ENCODE assay signal across 37 cellular contexts in genomic region chr14:93669632-93670031, GRCh38.
A peak's percentile ranks its signal among the peaks of the same experiment; 100 is the strongest.
DNase-seq lines count a peak whose midpoint lies in the region; ATAC-seq, FAIRE-seq and TF ChIP-seq lines count a peak whose summit lies in the region.
"Had no signal": no experiment of that assay in that cellular context is flagged by ENCODE, and none has a peak within 500 bp of the region (broad histone marks: within the 10 kb centered on the region; RNA-seq: fewer than 3 reads in every experiment).

No MANE protein-coding gene starts in this region.

- H3K9ac ChIP-seq in HepG2 (ENCODE audit: insufficient read depth, low read depth, low read length): no peak overlapping the region
- no peak overlapping the region for H3K9ac ChIP-seq in endodermal cell (ENCODE audit: extremely low read depth, low read length, poor library complexity, severe bottlenecking)
- peak overlapping the region; percentile 18 for H3K9ac ChIP-seq in mesendoderm (ENCODE audit: low read length)
- H3K9ac ChIP-seq: BLaER1; BLaER1 treated with 17β-estradiol and CSF1 and Interleukin-3, amounts not matched to agents 10 nM and 100 nM had no signal

- peaks cover 36% of the 10 kb centered on the region for H3K9me3 Mint-ChIP-seq in endodermal cell

- FAIRE-seq in HepG2 (lab: Jason Lieb, UNC): peak; percentile 51
- FAIRE-seq: A204.1, A549, D721Med had no signal

- H3K4ac ChIP-seq in mesendoderm (ENCODE audit: low read depth, low read length): no peak overlapping the region

- H3K79me2 ChIP-seq in HepG2 (ENCODE audit: insufficient read depth, low read length) (no peaks in the 10 kb centered on the region), mesendoderm (ENCODE audit: control insufficient read depth, insufficient read depth, low read length) (no peaks in the 10 kb centered on the region)

- H3K4me3 ChIP-seq in HepG2 (replicated peaks in 1 of 3; ENCODE audit: insufficient read depth in 1 of 3, low read depth in 2 of 3, low read length in 3 of 3) (no peak overlapping the region), right lobe of liver (no peak overlapping the region), endodermal cell (ENCODE audit: low read length) (no peak overlapping the region), mesendoderm (ENCODE audit: low read length) (no peak overlapping the region), vagina (no peak overlapping the region)
- H3K4me3 ChIP-seq: A549; BLaER1; BLaER1 treated with 17β-estradiol and CSF1 and Interleukin-3, amounts not matched to agents 10 nM and 100 nM had no signal

- H3K79me1 ChIP-seq in mesendoderm (ENCODE audit: low read length): no peaks in the 10 kb centered on the region

- WGBS in HepG2 (ENCODE audit: low lambda C conversion rate): 22% methylated on average over 4 of the region's 4 CpGs
- 44% methylated on average over 4 of the region's 4 CpGs for WGBS in right lobe of liver (ENCODE audit: insufficient coverage, low coverage, low lambda C conversion rate, missing lambda C conversion rate)
- WGBS in endodermal cell (ENCODE audit: insufficient coverage in 1 of 2, insufficient read length in 1 of 2), 2 experiments: 62 to 85% methylated on average over 2 to 4 of the region's 4 CpGs
- no CpG with 5 or more reads among the region's 4 CpGs for WGBS in mesendoderm (ENCODE audit: extremely low coverage, insufficient coverage, low lambda C conversion rate)

- TF ChIP-seq CTCF in HepG2 (CRISPR knock-in tag; IDR thresholded peaks at IDR 0.05) (no peak), right lobe of liver (IDR thresholded peaks at IDR 0.05) (no peak), endodermal cell (conservative IDR thresholded peaks at IDR 0.05) (no peak), vagina (IDR thresholded peaks at IDR 0.05) (no peak)

- intact Hi-C loops in HepG2 (cut with micrococcal nuclease; ENCODE audit: unreplicated experiment) (no loop called here), right lobe of liver (cut with DNase I) (no loop called here), vagina (cut with DNase I) (no loop called here)

- H3K27ac Mint-ChIP-seq in endodermal cell: peak overlapping the region; percentile 20
- H3K27ac Mint-ChIP-seq: B cell; CD14-positive monocyte; CD4-positive, alpha-beta memory T cell; CD4-positive, alpha-beta T cell; CD4-positive, CD25-positive, alpha-beta regulatory T cell; CD8-positive, alpha-beta memory T cell; CD8-positive, alpha-beta T cell had no signal

- H3K4me3 Mint-ChIP-seq in endodermal cell: no peak overlapping the region
- H3K4me3 Mint-ChIP-seq: B cell; CD14-positive monocyte; CD4-positive, alpha-beta memory T cell; CD4-positive, alpha-beta T cell; CD4-positive, CD25-positive, alpha-beta regulatory T cell; CD8-positive, alpha-beta memory T cell; CD8-positive, alpha-beta T cell had no signal

- no peak overlapping the region for H3K23ac ChIP-seq in mesendoderm (ENCODE audit: low read length)

- no peaks in the 10 kb centered on the region for H4K20me1 ChIP-seq in HepG2 (ENCODE audit: insufficient read depth, low read length)
- H4K20me1 ChIP-seq: BLaER1; BLaER1 treated with 17β-estradiol and CSF1 and Interleukin-3, amounts not matched to agents 10 nM and 100 nM had no signal

- no peak for ATAC-seq in HepG2
- no peak for ATAC-seq in right lobe of liver
- ATAC-seq: A549; CD8-positive, alpha-beta T cell had no signal

- no peak overlapping the region for H2BK15ac ChIP-seq in mesendoderm (replicated peaks; ENCODE audit: low read depth)

- in situ Hi-C loops in HepG2 (cut with HindIII; ENCODE audit: extremely low pct_ligation_motif_present, low pct_unique_long_range_greater_than_20kb): no loop called here

- H3K36me3 Mint-ChIP-seq in endodermal cell (ENCODE audit: low read depth): peaks cover 15% of the 10 kb centered on the region
- H3K36me3 Mint-ChIP-seq: CD14-positive monocyte; CD4-positive, CD25-positive, alpha-beta regulatory T cell; CD8-positive, alpha-beta memory T cell; CD8-positive, alpha-beta T cell had no signal

- H4K5ac ChIP-seq in mesendoderm (ENCODE audit: low read length): no peak overlapping the region

- no peak overlapping the region for H2BK120ac ChIP-seq in mesendoderm (ENCODE audit: low read depth, low read length)

- H3K4me1 ChIP-seq in HepG2 (ENCODE audit: insufficient read depth, low read length) (peaks cover 8% of the 10 kb centered on the region; the same call in 1 of the 2 replicates), right lobe of liver (no peaks in the 10 kb centered on the region), endodermal cell (ENCODE audit: control insufficient read depth, insufficient read depth, low read length) (peaks cover 11% of the 10 kb centered on the region), mesendoderm (ENCODE audit: control insufficient read depth, low read depth, low read length) (no peaks in the 10 kb centered on the region), vagina (no peaks in the 10 kb centered on the region)
- H3K4me1 ChIP-seq: A549; BE2C; BLaER1; BLaER1 treated with 17β-estradiol and CSF1 and Interleukin-3, amounts not matched to agents 10 nM and 100 nM; Caco-2 had no signal

- no peak for TF ChIP-seq RAD21 in HepG2 (CRISPR knock-in tag; IDR thresholded peaks at IDR 0.05)

- TF ChIP-seq POLR2A in HepG2 (IDR thresholded peaks at IDR 0.05; ENCODE audit: insufficient read depth in 1 of 2, low read depth in 2 of 2, low read length in 2 of 2) (no peak), right lobe of liver (IDR thresholded peaks at IDR 0.05) (no peak), vagina (IDR thresholded peaks at IDR 0.05) (no peak)

- CTCF ChIA-PET in HepG2 (lab: Yijun Ruan, JAX; ENCODE audit: low intra/inter-chr PET ratio, low total read pairs): no interaction called here

- DNase-seq in NCI-H82 (lab: John Stamatoyannopoulos, UW): peak; percentile 24
- DNase-seq in NCI-H82 treated with DMSO at 0.1 percent for 48 hours (lab: John Stamatoyannopoulos, UW; ENCODE audit: unreplicated experiment): no peak
- DNase-seq in HepG2 (ENCODE audit: low spot score): no peak
- DNase-seq in right lobe of liver: no peak
- peak; percentile 58 for DNase-seq in endodermal cell
- DNase-seq in mesendoderm: peak; percentile 29
- no peak for DNase-seq in vagina (ENCODE audit: extremely low spot score in 2 of 2)
- no peak for DNase-seq in NCI-H1694 treated with DMSO at 0.1 percent for 48 hours (lab: John Stamatoyannopoulos, UW)
- DNase-seq: 8988T; ACHN; AML-193; BE2C; C1 segment of cervical spinal cord; Caco-2; Calu3; CD4-positive, alpha-beta memory T cell; CD4-positive, alpha-beta T cell; CD4-positive, CD25-positive, alpha-beta regulatory T cell; CD8-positive, alpha-beta memory T cell; CD8-positive, alpha-beta T cell; COR-L47; DMS 273 treated with DMSO at 0.1 percent for 48 hours; DMS153; DMS53; DMS79; DMS79 treated with DMSO at 0.1 percent for 48 hours; DND-41; EL had no signal

- H2AFZ ChIP-seq in HepG2 (ENCODE audit: low read length): no peak overlapping the region

- H3K27me3 ChIP-seq in HepG2 (ENCODE audit: control insufficient read depth in 1 of 2, insufficient read depth in 2 of 2, low read length in 2 of 2) (peaks cover 0 to 4% of the 10 kb centered on the region in 2 experiments; a peak in 1 of 5 replicates), right lobe of liver (no peaks in the 10 kb centered on the region), endodermal cell (ENCODE audit: control insufficient read depth, insufficient read depth, low read length, poor library complexity, severe bottlenecking) (no peaks in the 10 kb centered on the region), mesendoderm (ENCODE audit: insufficient read depth, low read length, poor library complexity) (no peaks in the 10 kb centered on the region), vagina (no peaks in the 10 kb centered on the region)
- H3K27me3 ChIP-seq: BE2C, BLaER1 had no signal

- no peaks in the 10 kb centered on the region for H3K36me3 ChIP-seq in HepG2 (replicated peaks in 1 of 2; ENCODE audit: control insufficient read depth in 1 of 2, insufficient read depth in 2 of 2, low read length in 2 of 2)
- no peaks in the 10 kb centered on the region for H3K36me3 ChIP-seq in right lobe of liver
- H3K36me3 ChIP-seq in endodermal cell (ENCODE audit: control insufficient read depth, insufficient read depth, low read length): no peaks in the 10 kb centered on the region
- H3K36me3 ChIP-seq in mesendoderm (ENCODE audit: control insufficient read depth, insufficient read depth, low read length): no peaks in the 10 kb centered on the region
- H3K36me3 ChIP-seq in vagina: no peaks in the 10 kb centered on the region
- H3K36me3 ChIP-seq: BLaER1; BLaER1 treated with 17β-estradiol and CSF1 and Interleukin-3, amounts not matched to agents 10 nM and 100 nM had no signal

- POLR2A ChIA-PET in HepG2 (lab: Yijun Ruan, JAX): no interaction called here

- H3K27me3 Mint-ChIP-seq in endodermal cell (ENCODE audit: insufficient read depth): no peaks in the 10 kb centered on the region

- no peak overlapping the region for H3K4me2 ChIP-seq in HepG2 (ENCODE audit: low read depth, low read length)
- H3K4me2 ChIP-seq in mesendoderm (ENCODE audit: low read length): no peak overlapping the region
- H3K4me2 ChIP-seq: A549; BLaER1; BLaER1 treated with 17β-estradiol and CSF1 and Interleukin-3, amounts not matched to agents 10 nM and 100 nM had no signal

- no peak overlapping the region for H4K8ac ChIP-seq in mesendoderm (ENCODE audit: low read depth, low read length)

- no peak overlapping the region for H3K27ac ChIP-seq in HepG2 (ENCODE audit: extremely low read length, insufficient read depth, low read length)
- H3K27ac ChIP-seq in right lobe of liver: no peak overlapping the region
- no peak overlapping the region for H3K27ac ChIP-seq in endodermal cell (ENCODE audit: low read depth, low read length)
- peak overlapping the region; percentile 86 for H3K27ac ChIP-seq in mesendoderm (ENCODE audit: low read depth, low read length)
- no peak overlapping the region for H3K27ac ChIP-seq in vagina
- H3K27ac ChIP-seq: 22Rv1; A549; BLaER1; BLaER1 treated with 17β-estradiol and CSF1 and Interleukin-3, amounts not matched to agents 10 nM and 100 nM; C4-2B had no signal

- H3K4me1 Mint-ChIP-seq in endodermal cell: peaks cover 34% of the 10 kb centered on the region
- H3K4me1 Mint-ChIP-seq: B cell; CD14-positive monocyte; CD4-positive, alpha-beta memory T cell; CD4-positive, CD25-positive, alpha-beta regulatory T cell; CD8-positive, alpha-beta memory T cell had no signal

- no TSS peak for BruUV-seq in HepG2 (replicated peaks; lab: Mats Ljungman, UMichigan)

- H2BK5ac ChIP-seq in mesendoderm (ENCODE audit: low read length): no peak overlapping the region

- H3K9me3 ChIP-seq in HepG2 (ENCODE audit: low read length) (peaks cover 14% of the 10 kb centered on the region), right lobe of liver (no peaks in the 10 kb centered on the region), endodermal cell (ENCODE audit: control insufficient read depth, low read length) (peaks cover 39% of the 10 kb centered on the region), vagina (peaks cover 5% of the 10 kb centered on the region)
- H3K9me3 ChIP-seq: BE2C had no signal

- no peak for TF ChIP-seq EP300 in HepG2 (IDR thresholded peaks at IDR 0.05; ENCODE audit: low read depth in 2 of 2, low read length in 2 of 2)
- TF ChIP-seq EP300 in HepG2 (CRISPR knock-in tag; IDR thresholded peaks at IDR 0.05; ENCODE audit: borderline replicate concordance): no peak

- no peak overlapping the region for H2AK5ac ChIP-seq in mesendoderm (ENCODE audit: low read length)

- H3K18ac ChIP-seq in mesendoderm (ENCODE audit: low read length): no peak overlapping the region

- H3K56ac ChIP-seq in mesendoderm (ENCODE audit: low read length): no peak overlapping the region

TF ChIP-seq in HepG2, 621 proteins besides CTCF, POLR2A, EP300 and RAD21 (continues in another document):
- TF ChIP-seq SALL1 (CRISPR knock-in tag; IDR thresholded peaks at IDR 0.05): no peak

Comparison
In these comparisons a context has a peak if more than half of its experiments do, and no peak if none do; other contexts are left out.
1. DNase-seq: peak in NCI-H82 (single experiment), endodermal cell (single experiment) and mesendoderm (single experiment); none in NCI-H82 treated with DMSO at 0.1 percent for 48 hours (single experiment), HepG2 (single experiment), right lobe of liver (0 of 3), vagina (0 of 2) and NCI-H1694 treated with DMSO at 0.1 percent for 48 hours (single experiment).